ENCODE assay signal across 15 cellular contexts in genomic region chr1:236844499-236845271, GRCh38. TPM values are rescaled to one million over a fixed set of nuclear protein-coding genes. Genes with fewer than 3 reads are reported as not detected.
A peak's percentile ranks its signal among the peaks of the same experiment; 100 is the strongest.
DNase-seq lines count a peak whose midpoint lies in the region; FAIRE-seq and TF ChIP-seq lines count a peak whose summit lies in the region.
"Had no signal": no experiment of that assay in that cellular context is flagged by ENCODE, and none has a peak within 500 bp of the region (broad histone marks: within the 10 kb centered on the region; RNA-seq: fewer than 3 reads in every experiment).

No MANE protein-coding gene starts in this region.

- 67 to 70% methylated on average over 5 of the region's 5 CpGs for WGBS in endodermal cell (ENCODE audit: insufficient coverage in 1 of 2, insufficient read length in 1 of 2), 2 experiments

- H3K27me3 ChIP-seq in bronchial epithelial cell (ENCODE audit: control insufficient read depth, insufficient read depth, low read length) (no peaks in the 10 kb centered on the region), endodermal cell (ENCODE audit: control insufficient read depth, insufficient read depth, low read length, poor library complexity, severe bottlenecking) (no peaks in the 10 kb centered on the region)
- H3K27me3 ChIP-seq: suprapubic skin had no signal

- peak; percentile 36 for FAIRE-seq in bronchial epithelial cell (lab: Jason Lieb, UNC)
- FAIRE-seq: GM12892 had no signal

- no peaks in the 10 kb centered on the region for H3K9me3 ChIP-seq in HEK293 (ENCODE audit: control insufficient read depth, insufficient read depth, low read depth, low read length)
- H3K9me3 ChIP-seq in endodermal cell (ENCODE audit: control insufficient read depth, low read length): no peaks in the 10 kb centered on the region
- H3K9me3 ChIP-seq: suprapubic skin had no signal

- H3K36me3 ChIP-seq in HEK293 (ENCODE audit: control insufficient read depth in 2 of 2, insufficient read depth in 1 of 2, low read length in 2 of 2) (peaks cover 32 to 49% of the 10 kb centered on the region in 2 experiments), bronchial epithelial cell (ENCODE audit: control insufficient read depth, insufficient read depth, low read length) (peaks cover 3% of the 10 kb centered on the region), endodermal cell (ENCODE audit: control insufficient read depth, insufficient read depth, low read length) (peaks cover 6% of the 10 kb centered on the region)

- no peak overlapping the region for H3K4me3 ChIP-seq in HEK293 (ENCODE audit: low read depth, low read length)
- H3K4me3 ChIP-seq in bronchial epithelial cell (ENCODE audit: low read depth, low read length): no peak overlapping the region
- no peak overlapping the region for H3K4me3 ChIP-seq in endodermal cell (ENCODE audit: low read length)
- H3K4me3 ChIP-seq: suprapubic skin had no signal

- TF ChIP-seq CTCF in HEK293 (tag by site-specific recombination; IDR thresholded peaks at IDR 0.05): no peak
- TF ChIP-seq CTCF in bronchial epithelial cell (IDR thresholded peaks at IDR 0.05; ENCODE audit: insufficient read depth, low read length, severe bottlenecking): no peak
- TF ChIP-seq CTCF in endodermal cell (conservative IDR thresholded peaks at IDR 0.05): no peak

- POLR2A ChIA-PET in HEK293 (lab: Yijun Ruan, JAX): no interaction called here

- CTCF ChIA-PET in HEK293 (lab: Yijun Ruan, JAX): interaction anchor here (0.6 kb wide), 1 partner anchor 262 kb away, joined by 4 read pairs; no protein-coding TSS in a partner anchor

- H3K27me3 Mint-ChIP-seq in endodermal cell (ENCODE audit: insufficient read depth): no peaks in the 10 kb centered on the region
- H3K27me3 Mint-ChIP-seq: naive B cell had no signal

- H3K4me1 ChIP-seq in HEK293 (ENCODE audit: control insufficient read depth, insufficient read depth, low read length) (no peaks in the 10 kb centered on the region), endodermal cell (ENCODE audit: control insufficient read depth, insufficient read depth, low read length) (peaks cover 3% of the 10 kb centered on the region)

- H3K4me3 Mint-ChIP-seq in endodermal cell: no peak overlapping the region
- H3K4me3 Mint-ChIP-seq: naive B cell; T-helper 1 cell treated with Interleukin-12 subunit alpha and Interleukin-12 subunit beta and Interleukin-4 antibody, amounts not matched to agents 30 μg/mL and 1 μg/mL, for 36 hours had no signal

- peaks cover 16% of the 10 kb centered on the region for H3K36me3 Mint-ChIP-seq in endodermal cell (ENCODE audit: low read depth)

- no peak overlapping the region for H3K27ac Mint-ChIP-seq in endodermal cell
- H3K27ac Mint-ChIP-seq: naive B cell; T-helper 1 cell treated with Interleukin-12 subunit alpha and Interleukin-12 subunit beta and Interleukin-4 antibody, amounts not matched to agents 30 μg/mL and 1 μg/mL, for 36 hours had no signal

- DNase-seq in bronchial epithelial cell (ENCODE audit: low read depth): no peak
- DNase-seq in islet precursor cell: peak; percentile 88
- DNase-seq in stromal cell of bone marrow (ENCODE audit: low read depth): peak; percentile 56
- no peak for DNase-seq in endodermal cell
- no peak for DNase-seq in germinal center (ENCODE audit: low spot score)
- no peak for DNase-seq in NCI-H345 (lab: John Stamatoyannopoulos, UW)
- DNase-seq: activated CD4-positive, alpha-beta T cell treated with anti-CD3 and anti-CD28 coated beads, Interleukin-2, amount 50 U/mL, for 1 hour; activated effector memory CD4-positive, alpha-beta T cell treated with anti-CD3 and anti-CD28 coated beads, Interleukin-2, amount 50 U/mL, for 16 hours; DMS 273 treated with DMSO at 0.1 percent for 48 hours; MM.1S; naive B cell had no signal

- H3K27ac ChIP-seq in HEK293 (ENCODE audit: extremely low read depth, low read depth, low read length) (no peak overlapping the region), endodermal cell (ENCODE audit: low read depth, low read length) (no peak overlapping the region)
- H3K27ac ChIP-seq: suprapubic skin had no signal

- no peaks in the 10 kb centered on the region for H3K4me1 Mint-ChIP-seq in endodermal cell
- H3K4me1 Mint-ChIP-seq: naive B cell had no signal

- no peak overlapping the region for H3K9ac ChIP-seq in endodermal cell (ENCODE audit: extremely low read depth, low read length, poor library complexity, severe bottlenecking)

- H3K9me3 Mint-ChIP-seq in endodermal cell: no peaks in the 10 kb centered on the region
- H3K9me3 Mint-ChIP-seq: naive B cell; T-helper 1 cell treated with Interleukin-12 subunit alpha and Interleukin-12 subunit beta and Interleukin-4 antibody, amounts not matched to agents 30 μg/mL and 1 μg/mL, for 36 hours had no signal

TF ChIP-seq in HEK293, 187 proteins besides CTCF, POLR2A, EP300 and RAD21:
- TF ChIP-seq ZNF362 (tag by site-specific recombination; IDR thresholded peaks at IDR 0.05) (no peak), ZNF513 (tag by site-specific recombination; IDR thresholded peaks at IDR 0.05) (no peak), ZNF626 (tag by site-specific recombination; IDR thresholded peaks at IDR 0.05) (no peak), OVOL3 (tag by site-specific recombination; IDR thresholded peaks at IDR 0.05) (no peak), ZBTB17 (tag by site-specific recombination; IDR thresholded peaks at IDR 0.05) (peak; percentile 71)

RNA-seq across cellular contexts. Expression of gene MTR, which starts 49.6 kb away (rescaled TPM):
- total RNA-seq in bronchial epithelial cell: 13.1 and 13.4 TPM in 2 replicates
- total RNA-seq in endodermal cell: 10 to 100 TPM; 28.5 to 29.5 TPM
- polyA plus RNA-seq in endodermal cell (2013, experiment 1 of 2): 12.0 TPM
- polyA plus RNA-seq in endodermal cell (2013, experiment 2 of 2): 12.2 TPM

Comparison
In these comparisons a context has a peak if more than half of its experiments do, and no peak if none do; other contexts are left out.
1. DNase-seq: peak in islet precursor cell (single experiment) and stromal cell of bone marrow (single experiment); none in bronchial epithelial cell (single experiment), endodermal cell (single experiment), germinal center (single experiment) and NCI-H345 (single experiment).